Comparison of ENCODE assay signal across 17 cellular contexts in genomic region chr1:239268941-239269340, GRCh38.
A peak's percentile ranks its signal among the peaks of the same experiment; 100 is the strongest.
DNase-seq lines count a peak whose midpoint lies in the region; FAIRE-seq and TF ChIP-seq lines count a peak whose summit lies in the region.
"Had no signal": no experiment of that assay in that cellular context is flagged by ENCODE, and none has a peak within 500 bp of the region (broad histone marks: within the 10 kb centered on the region; RNA-seq: fewer than 3 reads in every experiment).

No MANE protein-coding gene starts in this region.

- CTCF ChIA-PET in CD4-positive, alpha-beta memory T cell (lab: Charles Lee; ENCODE audit: partially characterized antibody), result no interaction called here

- no peaks in the 10 kb centered on the region for H3K9me3 ChIP-seq in hepatocyte (ENCODE audit: low read depth)
- H3K9me3 ChIP-seq in CD4-positive, alpha-beta memory T cell (ENCODE audit: control insufficient read depth in 1 of 2, low read length in 2 of 2), result no peaks in the 10 kb centered on the region

- H3K4me1 ChIP-seq in hepatocyte (ENCODE audit: insufficient read depth), result peaks cover 3% of the 10 kb centered on the region
- H3K4me1 ChIP-seq in CD4-positive, alpha-beta memory T cell (ENCODE audit: insufficient read depth, low read length), result no peaks in the 10 kb centered on the region

- no peak overlapping the region for H3K27ac Mint-ChIP-seq in CD4-positive, alpha-beta memory T cell
- H3K27ac Mint-ChIP-seq: CD4-positive, alpha-beta T cell had no signal

- H4K20me1 ChIP-seq in hepatocyte (ENCODE audit: insufficient read depth, poor library complexity, severe bottlenecking), result no peaks in the 10 kb centered on the region

- H3K4me2 ChIP-seq in hepatocyte, result peak overlapping the region; percentile 3

- H2AFZ ChIP-seq in hepatocyte, result no peak overlapping the region

- POLR2A ChIA-PET in CD4-positive, alpha-beta memory T cell (lab: Charles Lee; ENCODE audit: partially characterized antibody), result no interaction called here

- no peaks in the 10 kb centered on the region for H3K9me2 ChIP-seq in hepatocyte (replicated peaks; ENCODE audit: insufficient read depth)

- TF ChIP-seq CTCF in D721Med (IDR thresholded peaks at IDR 0.05; ENCODE audit: insufficient read depth, missing control alignments), result no peak
- no peak for TF ChIP-seq CTCF in hepatocyte (IDR thresholded peaks at IDR 0.05; ENCODE audit: poor library complexity)

- FAIRE-seq in D721Med (lab: Jason Lieb, UNC), result peak; percentile 90
- FAIRE-seq: GM12878, GM19239, HTR-8/SVneo, K562 had no signal

- H3K27me3 ChIP-seq in hepatocyte, result no peaks in the 10 kb centered on the region
- no peaks in the 10 kb centered on the region for H3K27me3 ChIP-seq in CD4-positive, alpha-beta memory T cell (ENCODE audit: insufficient read depth, low read length)

- intact Hi-C loops in CD4-positive, alpha-beta memory T cell (cut with micrococcal nuclease), result no loop called here

- WGBS in hepatocyte (ENCODE audit: low lambda C conversion rate, missing lambda C conversion rate), result 87% methylated on average over 4 of the region's 4 CpGs

- H3K36me3 Mint-ChIP-seq in CD4-positive, alpha-beta memory T cell, result no peaks in the 10 kb centered on the region

- H3K4me3 ChIP-seq in hepatocyte, result no peak overlapping the region
- no peak overlapping the region for H3K4me3 ChIP-seq in CD4-positive, alpha-beta memory T cell (ENCODE audit: low read length in 2 of 2)
- H3K4me3 ChIP-seq: GM12878, K562 had no signal

- H3K27ac ChIP-seq in hepatocyte, result peak overlapping the region; percentile 33
- no peak overlapping the region for H3K27ac ChIP-seq in CD4-positive, alpha-beta memory T cell (ENCODE audit: low read depth, low read length)
- H3K27ac ChIP-seq: C4-2B had no signal

- H3K27me3 Mint-ChIP-seq in CD4-positive, alpha-beta memory T cell, result peaks cover 0 to under 1% of the 10 kb centered on the region in 2 donors
- H3K27me3 Mint-ChIP-seq: CD4-positive, alpha-beta T cell had no signal

- no peaks in the 10 kb centered on the region for H3K4me1 Mint-ChIP-seq in CD4-positive, alpha-beta memory T cell

- H3K4me3 Mint-ChIP-seq in CD4-positive, alpha-beta memory T cell, result no peak overlapping the region
- H3K4me3 Mint-ChIP-seq: CD4-positive, alpha-beta T cell had no signal

- peaks cover 0 to 6% (median 0%) of the 10 kb centered on the region in 8 donors for H3K9me3 Mint-ChIP-seq in CD4-positive, alpha-beta memory T cell
- H3K9me3 Mint-ChIP-seq: CD4-positive, alpha-beta T cell had no signal

- H3K36me3 ChIP-seq in hepatocyte (replicated peaks; ENCODE audit: insufficient read depth, low read depth), result no peaks in the 10 kb centered on the region
- no peaks in the 10 kb centered on the region for H3K36me3 ChIP-seq in CD4-positive, alpha-beta memory T cell (ENCODE audit: insufficient read depth, low read length)

- H3K79me2 ChIP-seq in hepatocyte, result no peaks in the 10 kb centered on the region

- DNase-seq in D721Med (ENCODE audit: insufficient read length, low spot score), result no peak
- DNase-seq in M059J (ENCODE audit: low read depth), result peak; percentile 1
- DNase-seq in hepatocyte (ENCODE audit: low spot score), result no peak
- no peak for DNase-seq in ureter (ENCODE audit: low spot score)
- no peak for DNase-seq in CD4-positive, alpha-beta memory T cell
- DNase-seq in NCI-H748 treated with DMSO at 0.1 percent for 48 hours (lab: John Stamatoyannopoulos, UW), result no peak
- DNase-seq: AML-193; CD4-positive, alpha-beta T cell; DMS79 treated with DMSO at 0.1 percent for 48 hours; GOT3; H7; IMR-90 had no signal
